ENCODE assay signal across 8 cellular contexts in the genomic region with DNA sequence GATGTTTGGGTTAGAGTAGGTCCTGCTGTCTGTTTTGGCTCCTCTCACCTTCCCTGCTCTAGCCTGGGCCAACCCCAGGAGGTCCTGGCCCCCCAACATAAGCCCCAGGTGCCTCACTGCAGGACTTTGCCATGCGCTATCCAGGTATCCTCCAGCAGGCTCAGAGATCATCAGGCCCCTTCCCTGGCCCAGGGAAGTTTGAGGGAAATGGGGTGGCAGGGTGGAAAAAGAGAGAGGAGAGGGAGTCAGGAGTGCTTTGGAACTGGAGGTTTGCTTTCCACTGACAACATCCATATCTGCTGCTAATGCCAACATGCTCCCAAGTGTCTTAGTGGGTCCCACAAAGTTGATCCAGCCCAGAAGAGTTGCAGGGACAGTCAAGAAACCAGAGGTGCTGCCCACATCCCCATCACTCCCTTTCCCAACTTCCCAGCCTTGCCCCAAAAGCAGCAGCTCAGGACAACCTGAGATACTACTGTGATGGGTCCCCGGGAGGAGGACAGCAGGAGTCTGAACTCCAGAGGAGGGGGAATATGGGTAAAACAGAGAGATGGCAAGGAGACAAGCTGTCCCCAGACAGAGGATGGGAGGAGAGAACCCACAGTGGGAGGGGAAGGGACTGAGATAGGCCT. TPM values are rescaled to one million over a fixed set of nuclear protein-coding genes. Genes with fewer than 3 reads are reported as not detected.
DNase-seq lines count a peak whose midpoint lies in the region; ATAC-seq and TF ChIP-seq lines count a peak whose summit lies in the region.

No MANE protein-coding gene starts in this region.

- H3K4me1 ChIP-seq in testis: peaks cover 74% of the 10 kb centered on the region

- intact Hi-C loops in lower leg skin (cut with DNase I; ENCODE audit: low total_unique reads) (no loop called here), testis (cut with DNase I; ENCODE audit: low total_unique reads) (no loop called here)

- no peak for TF ChIP-seq CTCF in cardiac fibroblast (IDR thresholded peaks at IDR 0.05; ENCODE audit: low read depth, low read length)
- TF ChIP-seq CTCF in lower leg skin (IDR thresholded peaks at IDR 0.05): no peak
- no peak for TF ChIP-seq CTCF in testis (IDR thresholded peaks at IDR 0.05)

- no peak for TF ChIP-seq POLR2A in lower leg skin (IDR thresholded peaks at IDR 0.05)
- no peak for TF ChIP-seq POLR2A in testis (IDR thresholded peaks at IDR 0.05)

- 74 to 77% methylated on average over 2 of the region's 2 CpGs for WGBS in lower leg skin, 2 donors
- WGBS in testis, 2 donors: 60 to 66% methylated on average over 2 of the region's 2 CpGs

- ATAC-seq in GM21360 (IDR thresholded peaks at IDR 0.05; ENCODE audit: unreplicated experiment): no peak
- no peak for ATAC-seq in HG02973 (IDR thresholded peaks at IDR 0.05; ENCODE audit: unreplicated experiment)

- H3K36me3 ChIP-seq in MG63: peaks cover 24% of the 10 kb centered on the region
- no peaks in the 10 kb centered on the region for H3K36me3 ChIP-seq in testis (ENCODE audit: low read depth, missing control alignments)

- peak overlapping the region; percentile 89 to 92 for H3K27ac ChIP-seq in testis

- H3K9me3 ChIP-seq in MG63 (no peaks in the 10 kb centered on the region), testis (no peaks in the 10 kb centered on the region)

- no peaks in the 10 kb centered on the region for H3K27me3 ChIP-seq in MG63
- H3K27me3 ChIP-seq in testis: no peaks in the 10 kb centered on the region

- H3K4me3 ChIP-seq in MG63: peak overlapping the region; percentile 66
- peak overlapping the region; percentile 85 to 93 for H3K4me3 ChIP-seq in cardiac fibroblast (replicated peaks in 1 of 2; ENCODE audit: low read depth in 2 of 2, low read length in 2 of 2)
- peak overlapping the region; percentile 48 for H3K4me3 ChIP-seq in lower leg skin (ENCODE audit: low read depth, poor library complexity, severe bottlenecking)
- H3K4me3 ChIP-seq in testis: peak overlapping the region; percentile 67 to 71

- DNase-seq in MG63 (no peak), cardiac fibroblast (ENCODE audit: low read depth in 2 of 2) (no peak), lower leg skin (ENCODE audit: low spot score in 2 of 2) (no peak), testis (no peak)
- DNase-seq in stimulated activated CD8-positive, alpha-beta memory T cell treated with anti-CD3 and anti-CD28 coated beads, Interleukin-4, amount 100 ng/mL, for 48 hours: no peak
- no peak for DNase-seq in activated CD4-positive, alpha-beta T cell treated with anti-CD3 and anti-CD28 coated beads, Interleukin-2, amount 50 U/mL, for 1 hour

RNA-seq across cellular contexts. Expression of gene TNS2, which starts 0.7 kb away (rescaled TPM):
- total RNA-seq in MG63 (2014; rRNA removed; shearing (Covaris generic); ENCODE audit: low replicate concordance): 10.8 and 12.4 TPM in 2 replicates
- total RNA-seq in lower leg skin: 10 to 100 TPM; 21.8 to 87.1 (median 65.9) TPM
- 100 to 1,000 TPM; 108 to 138 TPM for total RNA-seq in testis
- polyA plus RNA-seq in testis (ENCODE audit: insufficient read depth, low read depth, low replicate concordance): 47.0 TPM

RNA-seq across cellular contexts. Expression of gene SPRYD3, which starts 28.6 kb away (rescaled TPM):
- 22.1 and 23.9 TPM in 2 replicates for total RNA-seq in MG63 (2014; rRNA removed; shearing (Covaris generic); ENCODE audit: low replicate concordance)
- total RNA-seq in lower leg skin (10 to 100 TPM; 21.0 to 39.5 (median 28.4) TPM), testis (10 to 100 TPM; 27.7 to 29.5 TPM)
- polyA plus RNA-seq in testis (ENCODE audit: insufficient read depth, low read depth, low replicate concordance): 29.5 TPM

RNA-seq across cellular contexts. Expression of gene EIF4B, which starts 44.3 kb away (rescaled TPM):
- total RNA-seq in MG63 (2014; rRNA removed; shearing (Covaris generic); ENCODE audit: low replicate concordance): 684 and 692 TPM in 2 replicates
- total RNA-seq in lower leg skin (100 to 1,000 TPM; 499 to 623 (median 546) TPM), testis (100 to 1,000 TPM; 219 to 305 TPM)
- 249 TPM for polyA plus RNA-seq in testis (ENCODE audit: insufficient read depth, low read depth, low replicate concordance)

RNA-seq across cellular contexts. Expression of gene IGFBP6, which starts 46.9 kb away (rescaled TPM):
- total RNA-seq in MG63 (2014; rRNA removed; shearing (Covaris generic); ENCODE audit: low replicate concordance): 37.5 and 66.3 TPM in 2 replicates
- total RNA-seq in lower leg skin (100 to 1,000 TPM in 1 of 4 donors, 10 to 100 TPM in 3; 22.0 to 508 (median 68.9) TPM), testis (100 to 1,000 TPM; 121 to 261 TPM)
- 185 TPM for polyA plus RNA-seq in testis (ENCODE audit: insufficient read depth, low read depth, low replicate concordance)

RNA-seq across cellular contexts. Expression of gene SOAT2, which starts 52.7 kb away (rescaled TPM):
- total RNA-seq in MG63 (2014; rRNA removed; shearing (Covaris generic); ENCODE audit: low replicate concordance): not detected in 2 replicates
- under 1 TPM in 2 of 4 donors, not detected in 2; 0.26 to 0.63 TPM for total RNA-seq in lower leg skin
- under 1 TPM in 1 of 2 donors, not detected in 1; 0.19 TPM for total RNA-seq in testis
- polyA plus RNA-seq in testis (ENCODE audit: insufficient read depth, low read depth, low replicate concordance): 0.25 TPM
